ENCODE assay signal across 19 cellular contexts in the genomic region with DNA sequence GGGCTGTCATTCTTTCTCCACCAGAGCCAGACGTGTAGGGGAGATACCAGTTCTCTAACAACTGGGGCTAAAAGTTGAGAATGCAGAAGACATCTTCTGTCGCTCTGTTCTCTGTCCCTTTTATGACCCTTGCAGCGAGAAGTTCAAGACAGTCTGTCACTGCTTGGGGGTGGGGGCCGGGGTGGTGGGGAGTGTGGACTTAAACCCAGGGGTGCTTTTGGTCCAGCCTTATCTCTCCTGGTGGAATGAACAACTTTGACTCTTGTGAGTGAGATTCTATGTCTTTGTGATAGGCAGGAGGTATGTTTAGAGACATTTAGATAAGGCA. TPM values are rescaled to one million over a fixed set of nuclear protein-coding genes. Genes with fewer than 3 reads are reported as not detected.
A peak's percentile ranks its signal among the peaks of the same experiment; 100 is the strongest.
DNase-seq lines count a peak whose midpoint lies in the region; ATAC-seq and TF ChIP-seq lines count a peak whose summit lies in the region.
"Had no signal": no experiment of that assay in that cellular context is flagged by ENCODE, and none has a peak within 500 bp of the region (broad histone marks: within the 10 kb centered on the region; RNA-seq: fewer than 3 reads in every experiment).

No MANE protein-coding gene starts in this region.

- H3K4me1 Mint-ChIP-seq in nephron: peaks cover 39% of the 10 kb centered on the region
- peaks cover 4% of the 10 kb centered on the region for H3K4me1 Mint-ChIP-seq in activated T-cell treated with anti-CD3 and anti-CD28 coated beads, Interleukin-2, amount 50 U/mL, for 4 hours (ENCODE audit: low read depth)
- H3K4me1 Mint-ChIP-seq: B cell had no signal

- TF ChIP-seq POLR2A in tibial nerve (IDR thresholded peaks at IDR 0.05): no peak

- H3K27me3 Mint-ChIP-seq in nephron (ENCODE audit: low read depth): no peaks in the 10 kb centered on the region
- no peaks in the 10 kb centered on the region for H3K27me3 Mint-ChIP-seq in activated T-cell treated with anti-CD3 and anti-CD28 coated beads, Interleukin-2, amount 50 U/mL, for 4 hours (ENCODE audit: low read depth)
- H3K27me3 Mint-ChIP-seq: B cell; stimulated activated naive CD8-positive, alpha-beta T cell treated with anti-CD3 and anti-CD28 coated beads, Interleukin-15, amount 100 ng/mL, for 72 hours had no signal

- peaks cover 9% of the 10 kb centered on the region for H3K4me1 ChIP-seq in RWPE2 (ENCODE audit: insufficient read depth, poor library complexity, severe bottlenecking)
- peaks cover 0 to 36% (median 3%) of the 10 kb centered on the region in 4 donors for H3K4me1 ChIP-seq in tibial nerve

- H3K27ac ChIP-seq in RWPE2 (ENCODE audit: poor library complexity, severe bottlenecking) (peak overlapping the region; percentile 22), cingulate gyrus (ENCODE audit: low read depth, low read length) (peak overlapping the region; percentile 94), tibial nerve (peak overlapping the region in 3 of 4 donors; percentile 35 to 81 (median 45))
- H3K27ac ChIP-seq: KMS-11, PC-9 had no signal

- WGBS in tibial nerve, 2 donors: 35 to 53% methylated on average over 4 of the region's 4 CpGs

- H3K4me3 ChIP-seq in RWPE2 (ENCODE audit: severe bottlenecking) (no peak overlapping the region), tibial nerve (peak overlapping the region in 1 of 4 donors; percentile 56)
- H3K4me3 ChIP-seq: PC-9 had no signal

- DNase-seq in RWPE2 (ENCODE audit: low spot score) (no peak), tibial nerve (ENCODE audit: low spot score in 2 of 2) (no peak), GOT3 (lab: John Stamatoyannopoulos, UW) (no peak)
- DNase-seq in activated T-cell treated with anti-CD3 and anti-CD28 coated beads, Interleukin-2, amount 50 U/mL, for 4 hours: no peak
- DNase-seq: activated CD4-positive, alpha-beta T cell treated with anti-CD3 and anti-CD28 coated beads for 1 hour; DMS 273 treated with DMSO at 0.1 percent for 48 hours; glutamatergic neuron; mesendoderm; NCI-H1092; NCI-H2107; stimulated activated naive CD8-positive, alpha-beta T cell treated with anti-CD3 and anti-CD28 coated beads, Interleukin-15, amount 100 ng/mL, for 72 hours had no signal

- TF ChIP-seq CTCF in RWPE2 (IDR thresholded peaks at IDR 0.05; ENCODE audit: poor library complexity, severe bottlenecking) (no peak), nephron (IDR thresholded peaks at IDR 0.05; ENCODE audit: unreplicated experiment in 3 of 3) (no peak), tibial nerve (IDR thresholded peaks at IDR 0.05) (no peak)

- TF ChIP-seq EP300 in tibial nerve (IDR thresholded peaks at IDR 0.05): no peak

- H3K9me3 ChIP-seq in RWPE2 (ENCODE audit: severe bottlenecking) (no peaks in the 10 kb centered on the region), tibial nerve (no peaks in the 10 kb centered on the region)

- H3K36me3 ChIP-seq in RWPE2 (ENCODE audit: low read depth) (no peaks in the 10 kb centered on the region), tibial nerve (peaks cover 0 to 21% (median 0%) of the 10 kb centered on the region in 3 donors)

- H3K9me3 Mint-ChIP-seq in nephron: no peaks in the 10 kb centered on the region
- no peaks in the 10 kb centered on the region for H3K9me3 Mint-ChIP-seq in activated T-cell treated with anti-CD3 and anti-CD28 coated beads, Interleukin-2, amount 50 U/mL, for 4 hours
- H3K9me3 Mint-ChIP-seq: neural crest cell; stimulated activated naive CD8-positive, alpha-beta T cell treated with anti-CD3 and anti-CD28 coated beads, Interleukin-15, amount 100 ng/mL, for 72 hours had no signal

- H3K27me3 ChIP-seq in RWPE2 (ENCODE audit: insufficient read depth, poor library complexity, severe bottlenecking) (no peaks in the 10 kb centered on the region), tibial nerve (no peaks in the 10 kb centered on the region)

- ATAC-seq in RWPE2 (ENCODE audit: low read depth) (no peak), HG03571 (IDR thresholded peaks at IDR 0.05; ENCODE audit: unreplicated experiment) (no peak)
- ATAC-seq in activated T-cell treated with anti-CD3 and anti-CD28 coated beads, Interleukin-2, amount 50 U/mL, for 4 hours: no peak
- ATAC-seq: HCT116; stimulated activated naive CD8-positive, alpha-beta T cell treated with anti-CD3 and anti-CD28 coated beads, Interleukin-15, amount 100 ng/mL, for 72 hours had no signal

- H3K27ac Mint-ChIP-seq in nephron: peak overlapping the region; percentile 2 to 67 (median 64)
- H3K27ac Mint-ChIP-seq: B cell had no signal

- H3K36me3 Mint-ChIP-seq in nephron (ENCODE audit: low read depth): no peaks in the 10 kb centered on the region
- H3K36me3 Mint-ChIP-seq in activated T-cell treated with anti-CD3 and anti-CD28 coated beads, Interleukin-2, amount 50 U/mL, for 4 hours (ENCODE audit: insufficient read depth): no peaks in the 10 kb centered on the region

- no peak overlapping the region for H3K4me3 Mint-ChIP-seq in nephron
- H3K4me3 Mint-ChIP-seq in activated T-cell treated with anti-CD3 and anti-CD28 coated beads, Interleukin-2, amount 50 U/mL, for 4 hours: no peak overlapping the region
- H3K4me3 Mint-ChIP-seq: B cell; stimulated activated naive CD8-positive, alpha-beta T cell treated with anti-CD3 and anti-CD28 coated beads, Interleukin-15, amount 100 ng/mL, for 72 hours had no signal

RNA-seq across cellular contexts. Expression of a gene that starts 0.8 kb away (rescaled TPM):
- total RNA-seq in tibial nerve: 1,000 to 10,000 TPM; 1,911 to 7,779 (median 5,257) TPM
- not detected for total RNA-seq in activated T-cell treated with anti-CD3 and anti-CD28 coated beads, Interleukin-2, amount 50 U/mL, for 4 hours

RNA-seq across cellular contexts. Expression of a gene that starts 41.4 kb away (rescaled TPM):
- total RNA-seq in tibial nerve: 10 to 100 TPM; 66.6 to 98.1 (median 87.4) TPM
- 10 to 100 TPM; 73.2 to 91.7 (median 77.6) TPM for total RNA-seq in activated T-cell treated with anti-CD3 and anti-CD28 coated beads, Interleukin-2, amount 50 U/mL, for 4 hours

Comparison
In these comparisons a context has a peak if more than half of its experiments do, and no peak if none do; other contexts are left out.
1. H3K27ac ChIP-seq: peak in every context shown above with its lines; median percentile 94 in cingulate gyrus; 45 in tibial nerve; 22 in RWPE2.
2. RNA of a gene that starts 0.8 kb away (total RNA-seq): 1,911 to 7,779 TPM in tibial nerve; not detected in activated T-cell treated with anti-CD3 and anti-CD28 coated beads, Interleukin-2, amount 50 U/mL, for 4 hours; every median in the first group is over 1,000 times any median in the second.